ENCODE assay signal across 14 cellular contexts in the genomic region with DNA sequence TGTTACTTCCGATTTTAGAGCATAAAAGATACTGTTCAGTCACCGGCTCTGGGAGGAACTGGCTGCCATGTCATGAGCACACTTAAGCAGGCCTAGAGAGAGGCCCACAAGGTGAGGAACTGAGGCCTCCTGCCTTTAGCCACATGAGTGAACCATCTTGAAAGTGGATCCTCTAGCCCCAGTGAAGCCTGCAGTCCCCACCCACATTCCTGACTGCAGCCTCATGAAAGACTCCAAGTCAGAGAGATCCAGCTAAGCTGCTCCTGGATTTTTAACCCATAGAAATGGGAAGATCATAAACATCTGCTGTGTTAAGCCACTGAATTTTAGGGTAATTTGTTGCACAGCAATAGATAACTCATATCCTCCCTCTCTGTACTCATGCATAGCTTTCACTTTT. TPM values are rescaled to one million over a fixed set of nuclear protein-coding genes. Genes with fewer than 3 reads are reported as not detected.
DNase-seq lines count a peak whose midpoint lies in the region; ATAC-seq and TF ChIP-seq lines count a peak whose summit lies in the region.
"Had no signal": no experiment of that assay in that cellular context is flagged by ENCODE, and none has a peak within 500 bp of the region (broad histone marks: within the 10 kb centered on the region; RNA-seq: fewer than 3 reads in every experiment).

No MANE protein-coding gene starts in this region.

- H3K9me3 ChIP-seq in GM23248 (ENCODE audit: low read depth) (no peaks in the 10 kb centered on the region), hepatocyte (ENCODE audit: low read depth) (no peaks in the 10 kb centered on the region)
- H3K9me3 ChIP-seq: ascending aorta, ovary, transverse colon had no signal

- peaks cover 14% of the 10 kb centered on the region for H3F3A ChIP-seq in GM23248 (ENCODE audit: insufficient read depth)

- H3K4me2 ChIP-seq in GM23248 (ENCODE audit: unreplicated experiment) = peak overlapping the region; percentile 9
- H3K4me2 ChIP-seq in hepatocyte = no peak overlapping the region

- no peaks in the 10 kb centered on the region for H3K9me2 ChIP-seq in GM23248 (ENCODE audit: insufficient read depth)
- no peaks in the 10 kb centered on the region for H3K9me2 ChIP-seq in hepatocyte (replicated peaks; ENCODE audit: insufficient read depth)

- H3K4me3 ChIP-seq in GM23248 = 0 out of 2 replicates have a peak overlapping the region, but pooled peaks have one; percentile 8
- H3K4me3 ChIP-seq in hepatocyte = no peak overlapping the region
- H3K4me3 ChIP-seq: ascending aorta, ovary, transverse colon had no signal

- H3K4me1 ChIP-seq in GM23248 (ENCODE audit: insufficient read depth) (peaks cover 12% of the 10 kb centered on the region; the same call in 1 of the 2 replicates), hepatocyte (ENCODE audit: insufficient read depth) (no peaks in the 10 kb centered on the region)
- H3K4me1 ChIP-seq: ascending aorta, transverse colon had no signal

- H3K36me3 ChIP-seq in GM23248 (ENCODE audit: low read depth) (no peaks in the 10 kb centered on the region), hepatocyte (replicated peaks; ENCODE audit: insufficient read depth, low read depth) (no peaks in the 10 kb centered on the region)
- H3K36me3 ChIP-seq: ovary, transverse colon had no signal

- peak overlapping the region; percentile 20; the same call in 1 of the 2 replicates for H3K27ac ChIP-seq in 22Rv1
- H3K27ac ChIP-seq in GM23248 = peak overlapping the region; percentile 8; the same call in 1 of the 2 replicates
- no peak overlapping the region for H3K27ac ChIP-seq in hepatocyte
- H3K27ac ChIP-seq: ascending aorta, ovary, transverse colon had no signal

- H4K20me1 ChIP-seq in GM23248 (ENCODE audit: insufficient read depth) (no peaks in the 10 kb centered on the region), hepatocyte (ENCODE audit: insufficient read depth, poor library complexity, severe bottlenecking) (no peaks in the 10 kb centered on the region)

- DNase-seq in GM23248 = peak; percentile 72
- DNase-seq in amniotic epithelial cell (ENCODE audit: low read depth) = peak; percentile 58
- DNase-seq in hepatocyte (ENCODE audit: low spot score) = peak; percentile 11
- no peak for DNase-seq in SKM-1 treated with dmso at 0.1 percent for 144 hours (lab: John Stamatoyannopoulos, UW; ENCODE audit: unreplicated experiment)
- no peak for DNase-seq in amniotic stem cell (lab: John Stamatoyannopoulos, UW)
- no peak for DNase-seq in NCI-H748 treated with DMSO at 0.1 percent for 48 hours (lab: John Stamatoyannopoulos, UW)
- DNase-seq: DMS79 treated with DMSO at 0.1 percent for 48 hours, NCI-H446, ovary, T-helper 17 cell, transverse colon had no signal

- H2AFZ ChIP-seq in GM23248 = peak overlapping the region; percentile 67
- no peak overlapping the region for H2AFZ ChIP-seq in hepatocyte

- 62 to 63% methylated on average over 2 of the region's 2 CpGs for WGBS in GM23248 (ENCODE audit: low coverage in 1 of 2, low lambda C conversion rate in 2 of 2, missing lambda C conversion rate in 2 of 2), 2 experiments
- 78% methylated on average over 2 of the region's 2 CpGs for WGBS in hepatocyte (ENCODE audit: low lambda C conversion rate, missing lambda C conversion rate)

- H3K27me3 ChIP-seq in GM23248 (replicated peaks; ENCODE audit: insufficient read depth) = no peaks in the 10 kb centered on the region
- H3K27me3 ChIP-seq in hepatocyte = no peaks in the 10 kb centered on the region
- H3K27me3 ChIP-seq: ascending aorta, ovary, transverse colon had no signal

- in situ Hi-C loops in GM23248 (cut with MboI) = no loop called here

- H3K9ac ChIP-seq in GM23248 = no peak overlapping the region

- no peak for ATAC-seq in HG02970 (IDR thresholded peaks at IDR 0.05; ENCODE audit: low FRiP score, unreplicated experiment)
- ATAC-seq: T-helper 17 cell had no signal

- H3K79me2 ChIP-seq in GM23248 (ENCODE audit: insufficient read depth) = no peaks in the 10 kb centered on the region
- H3K79me2 ChIP-seq in hepatocyte = no peaks in the 10 kb centered on the region

- TF ChIP-seq CTCF in 22Rv1 (IDR thresholded peaks at IDR 0.05) = no peak
- no peak for TF ChIP-seq CTCF in hepatocyte (IDR thresholded peaks at IDR 0.05; ENCODE audit: poor library complexity)

RNA-seq across cellular contexts. Expression of gene LIFR, which starts 55.6 kb away (rescaled TPM):
- 6.9 and 16.4 TPM in 2 replicates for total RNA-seq in GM23248 (2014; rRNA removed; shearing (Covaris generic))
- polyA plus RNA-seq in GM23248 (2016; fragmentation: Nextera tagmentation; extraction: Ambion mirVana) (5.8 and 8.1 TPM in 2 replicates), hepatocyte (50.2 and 69.2 TPM in 2 replicates)
- total RNA-seq in hepatocyte = 61.3 and 83.8 TPM in 2 replicates

Comparison
In these comparisons a context has a peak if more than half of its experiments do, and no peak if none do; other contexts are left out.
1. DNase-seq: peak in GM23248 (single experiment), amniotic epithelial cell (single experiment) and hepatocyte (single experiment); none in SKM-1 treated with dmso at 0.1 percent for 144 hours (single experiment), amniotic stem cell (single experiment) and NCI-H748 treated with DMSO at 0.1 percent for 48 hours (single experiment).